Comparison of ENCODE assay signal across 9 cellular contexts in genomic region chr1:155933591-155934096, GRCh38. TPM values are rescaled to one million over a fixed set of nuclear protein-coding genes. Genes with fewer than 3 reads are reported as not detected.
DNase-seq lines count a peak whose midpoint lies in the region; ATAC-seq, FAIRE-seq and TF ChIP-seq lines count a peak whose summit lies in the region.
"Had no signal": no experiment of that assay in that cellular context is flagged by ENCODE, and none has a peak within 500 bp of the region (broad histone marks: within the 10 kb centered on the region; RNA-seq: fewer than 3 reads in every experiment).

No MANE protein-coding gene starts in this region.

- no peak overlapping the region for H3K18ac ChIP-seq in H1 (ENCODE audit: extremely low read depth, low read length)

- peak overlapping the region; percentile 67 for H3K14ac ChIP-seq in H1 (ENCODE audit: insufficient read length)

- H2BK20ac ChIP-seq in H1 (ENCODE audit: low read length), result no peak overlapping the region

- H3K9me3 ChIP-seq in CD4-positive, CD25-positive, alpha-beta regulatory T cell (ENCODE audit: control insufficient read depth in 2 of 2, low read length in 2 of 2), result no peaks in the 10 kb centered on the region
- H3K9me3 ChIP-seq in H1 (ENCODE audit: insufficient read depth in 2 of 2, low read depth in 1 of 2, low read length in 1 of 2) (no peaks in the 10 kb centered on the region), neural progenitor cell (ENCODE audit: low read depth) (no peaks in the 10 kb centered on the region)

- no peak overlapping the region for H2BK120ac ChIP-seq in H1 (replicated peaks; ENCODE audit: low read depth, low read length)

- H3K27me3 Mint-ChIP-seq in CD4-positive, CD25-positive, alpha-beta regulatory T cell, result no peaks in the 10 kb centered on the region
- peaks cover 2% of the 10 kb centered on the region for H3K27me3 Mint-ChIP-seq in neural progenitor cell (ENCODE audit: insufficient read depth, low read depth)

- peaks cover 48% of the 10 kb centered on the region for H3K4me1 ChIP-seq in CD4-positive, CD25-positive, alpha-beta regulatory T cell (ENCODE audit: control insufficient read depth, insufficient read depth, low read length, poor library complexity, severe bottlenecking)
- H3K4me1 ChIP-seq in H1 (replicated peaks in 1 of 4; ENCODE audit: control insufficient read depth in 3 of 4, insufficient read depth in 4 of 4, low read length in 3 of 4) (peaks cover 0 to 2% (median 1%) of the 10 kb centered on the region in 4 experiments; a peak in 4 of 7 replicates), neural progenitor cell (peaks cover 23% of the 10 kb centered on the region)

- CTCF ChIA-PET in H1 (lab: Charles Lee; ENCODE audit: partially characterized antibody), result interaction anchor here (0.6 to 2.8 kb wide), 9 partner anchors 11 to 133 kb away, joined by 3 to 18 read pairs (median 5); partner anchors contain the start of gene ARHGEF2

- peak overlapping the region; percentile 86 for H3K4me3 ChIP-seq in CD4-positive, CD25-positive, alpha-beta regulatory T cell (ENCODE audit: low read depth, low read length)
- H3K4me3 ChIP-seq in Jurkat, Clone E6-1 (ENCODE audit: low read length), result peak overlapping the region; percentile 98
- H3K4me3 ChIP-seq in H1 (ENCODE audit: extremely low read depth in 1 of 4, insufficient read depth in 2 of 4, low read depth in 3 of 4, low read length in 4 of 4) (peak overlapping the region; percentile 89 to 100 (median 94)), neural progenitor cell (peak overlapping the region; percentile 93)

- H3K27me3 ChIP-seq in CD4-positive, CD25-positive, alpha-beta regulatory T cell (ENCODE audit: control insufficient read depth, insufficient read depth, low read length), result no peaks in the 10 kb centered on the region
- no peaks in the 10 kb centered on the region for H3K27me3 ChIP-seq in H1 (replicated peaks in 1 of 4; ENCODE audit: control insufficient read depth in 3 of 4, extremely low read depth in 1 of 4, insufficient read depth in 3 of 4, low read length in 3 of 4)
- no peaks in the 10 kb centered on the region for H3K27me3 ChIP-seq in neural progenitor cell

- TF ChIP-seq EP300 in H1 (IDR thresholded peaks at IDR 0.05; ENCODE audit: borderline replicate concordance in 1 of 2, low read depth in 2 of 2, low read length in 2 of 2), result no peak

- peak overlapping the region; percentile 86 to 100 (median 96) for H3K9ac ChIP-seq in H1 (replicated peaks in 1 of 4; ENCODE audit: extremely low read depth in 1 of 4, low read depth in 3 of 4, low read length in 3 of 4)
- H3K9ac ChIP-seq in neural progenitor cell, result peak overlapping the region; percentile 90

- peaks cover 19% of the 10 kb centered on the region for H3K36me3 Mint-ChIP-seq in CD4-positive, CD25-positive, alpha-beta regulatory T cell
- peaks cover 18% of the 10 kb centered on the region for H3K36me3 Mint-ChIP-seq in neural progenitor cell

- H3K27ac Mint-ChIP-seq in CD4-positive, CD25-positive, alpha-beta regulatory T cell, result no peak overlapping the region
- no peak overlapping the region for H3K27ac Mint-ChIP-seq in neural progenitor cell

- POLR2A ChIA-PET in H1 (lab: Charles Lee; ENCODE audit: partially characterized antibody), result interaction anchor here (0.8 to 6.7 kb wide), 25 partner anchors 8 to 150 kb away, joined by 3 to 109 read pairs (median 4); partner anchors contain the start of genes ARHGEF2, GON4L and MEX3A

- H3K79me1 ChIP-seq in H1 (ENCODE audit: low read depth, low read length), result peaks cover 2% of the 10 kb centered on the region; the same call in 1 of the 2 replicates

- peak overlapping the region; percentile 85 to 92 for H3K4me2 ChIP-seq in H1 (ENCODE audit: insufficient read depth in 1 of 2, low read depth in 2 of 2, low read length in 2 of 2)
- peak overlapping the region; percentile 92 for H3K4me2 ChIP-seq in neural progenitor cell

- H3K79me2 ChIP-seq in H1 (ENCODE audit: control insufficient read depth in 1 of 2, insufficient read depth in 2 of 2, low read length in 2 of 2) (peaks cover 10 to 51% of the 10 kb centered on the region in 2 experiments), neural progenitor cell (ENCODE audit: low read depth) (peaks cover 56% of the 10 kb centered on the region)

- H2AFZ ChIP-seq in H1 (ENCODE audit: low read length) (no peak overlapping the region), neural progenitor cell (replicated peaks) (peak overlapping the region; percentile 34)

- peaks cover 0 to 15% of the 10 kb centered on the region in 2 experiments for H4K20me1 ChIP-seq in H1 (replicated peaks in 1 of 2; ENCODE audit: control insufficient read depth in 1 of 2, insufficient read depth in 2 of 2, low read length in 2 of 2)
- peaks cover 46% of the 10 kb centered on the region for H4K20me1 ChIP-seq in neural progenitor cell (ENCODE audit: low read depth)

- FAIRE-seq in H1 (lab: Jason Lieb, UNC) (no peak), GM12891 (lab: Jason Lieb, UNC) (no peak), frontal cortex (lab: Jason Lieb, UNC) (no peak)

- H4K5ac ChIP-seq in H1 (ENCODE audit: insufficient read length, low read depth, low read length), result peak overlapping the region; percentile 98

- H3K4me3 Mint-ChIP-seq in CD4-positive, CD25-positive, alpha-beta regulatory T cell, result no peak overlapping the region
- H3K4me3 Mint-ChIP-seq in neural progenitor cell, result no peak overlapping the region

- H2AK5ac ChIP-seq in H1 (ENCODE audit: low read depth, low read length), result no peak overlapping the region; the same call in 1 of the 2 replicates

- H2BK12ac ChIP-seq in H1 (ENCODE audit: low read depth, low read length), result peak overlapping the region; percentile 27; the same call in 1 of the 2 replicates

- H3K9me3 Mint-ChIP-seq in CD4-positive, CD25-positive, alpha-beta regulatory T cell, result no peaks in the 10 kb centered on the region
- H3K9me3 Mint-ChIP-seq in neural progenitor cell, result no peaks in the 10 kb centered on the region

- peak overlapping the region; percentile 89 for H3K56ac ChIP-seq in H1 (replicated peaks; ENCODE audit: insufficient read length, low read depth, low read length)

- TF ChIP-seq POLR2A in H1 (IDR thresholded peaks at IDR 0.05; ENCODE audit: control extremely low read depth in 1 of 2, low read depth in 2 of 2, low read length in 2 of 2) (no peak), GM12891 (IDR thresholded peaks at IDR 0.05; ENCODE audit: low read depth, low read length) (no peak)

- no peak for TF ChIP-seq CTCF in H1 (IDR thresholded peaks at IDR 0.05; ENCODE audit: control extremely low read depth in 1 of 3, insufficient read depth in 1 of 3, low read depth in 1 of 3, low read length in 3 of 3)
- TF ChIP-seq CTCF in neural progenitor cell (IDR thresholded peaks at IDR 0.05), result no peak

- 10 to 100% methylated on average over 3 to 10 of the region's 10 CpGs for WGBS in H1 (ENCODE audit: extremely low coverage in 1 of 2, insufficient coverage in 1 of 2, insufficient read length in 1 of 2, insufficient replicate concordance in 2 of 2, low coverage in 1 of 2, low lambda C conversion rate in 2 of 2, missing lambda C conversion rate in 1 of 2), 2 experiments

- no peak overlapping the region for H3K23ac ChIP-seq in H1 (ENCODE audit: insufficient read length)

- H3F3A ChIP-seq in neural progenitor cell (ENCODE audit: low read depth), result peaks cover 30% of the 10 kb centered on the region

- TF ChIP-seq RAD21 in H1 (IDR thresholded peaks at IDR 0.05 in 1 of 2, conservative IDR thresholded peaks at IDR 0.05 in 1 of 2; ENCODE audit: low read depth in 2 of 2, low read length in 2 of 2), result no peak

- peaks cover 5% of the 10 kb centered on the region for H3K23me2 ChIP-seq in H1 (ENCODE audit: low read depth, low read length)

- peak overlapping the region; percentile 98 for H2BK5ac ChIP-seq in H1 (ENCODE audit: low read depth, low read length)

- no peak for DNase-seq in CD4-positive, CD25-positive, alpha-beta regulatory T cell
- DNase-seq in Jurkat, Clone E6-1 (ENCODE audit: low read depth, low spot score), result no peak
- DNase-seq in H1 (ENCODE audit: low read depth in 1 of 2, low spot score in 2 of 2) (no peak), neural progenitor cell (ENCODE audit: low spot score) (no peak), NCI-H2107 (lab: John Stamatoyannopoulos, UW) (no peak), GM12891 (ENCODE audit: insufficient read length, low spot score) (no peak), frontal cortex (ENCODE audit: low spot score in 2 of 2) (no peak)

- peaks cover 40% of the 10 kb centered on the region for H3K36me3 ChIP-seq in CD4-positive, CD25-positive, alpha-beta regulatory T cell (ENCODE audit: control insufficient read depth, insufficient read depth, low read length)
- peaks cover 19 to 47% (median 32%) of the 10 kb centered on the region in 4 experiments for H3K36me3 ChIP-seq in H1 (ENCODE audit: control insufficient read depth in 2 of 4, insufficient read depth in 4 of 4, low read length in 3 of 4)
- peaks cover 22% of the 10 kb centered on the region for H3K36me3 ChIP-seq in neural progenitor cell

- peak overlapping the region; percentile 90 for H3K27ac ChIP-seq in CD4-positive, CD25-positive, alpha-beta regulatory T cell (ENCODE audit: insufficient read depth, low read length, poor library complexity, severe bottlenecking)
- peak overlapping the region; percentile 88 for H3K27ac ChIP-seq in H1 (ENCODE audit: low read depth, low read length)
- peak overlapping the region; percentile 61 for H3K27ac ChIP-seq in neural progenitor cell

- H4K91ac ChIP-seq in H1 (replicated peaks; ENCODE audit: insufficient read length, low read length), result peak overlapping the region; percentile 70

- H3K4ac ChIP-seq in H1 (replicated peaks; ENCODE audit: insufficient read length, low read depth, low read length), result peak overlapping the region; percentile 32

- H3K4me1 Mint-ChIP-seq in CD4-positive, CD25-positive, alpha-beta regulatory T cell, result peaks cover 13 to 48% (median 31%) of the 10 kb centered on the region in 4 donors
- H3K4me1 Mint-ChIP-seq in neural progenitor cell, result peaks cover 17% of the 10 kb centered on the region

- no peak for ATAC-seq in CD4-positive, CD25-positive, alpha-beta regulatory T cell (ENCODE audit: low read depth in 2 of 2)
- ATAC-seq in HG03342 (IDR thresholded peaks at IDR 0.05; ENCODE audit: unreplicated experiment), result no peak

- H2BK15ac ChIP-seq in H1 (ENCODE audit: low read length), result no peak overlapping the region

- peak overlapping the region; percentile 99; the same call in 1 of the 2 replicates for H4K8ac ChIP-seq in H1 (ENCODE audit: extremely low read depth, insufficient read depth, low read length)

RNA-seq across cellular contexts. Expression of gene KHDC4, which starts 0.6 kb away (rescaled TPM):
- total RNA-seq in CD4-positive, CD25-positive, alpha-beta regulatory T cell, result 60.1 TPM
- 10 to 100 TPM in 1 of 4 donors, 1 to 10 TPM in 3; 7.4 to 10.8 (median 8.3) TPM for polyA plus RNA-seq in CD4-positive, CD25-positive, alpha-beta regulatory T cell
- polyA plus RNA-seq in Jurkat, Clone E6-1 (2012; ENCODE audit: insufficient read depth, insufficient read length), result 62.7 TPM
- total RNA-seq in H1 (2021; fragmentation: NEBNext Ultra II Directional; extraction: Animal tissue kit (Norgen Biotek cat#: 25700)), result 53.4 and 56.6 TPM in 2 replicates
- polyA plus RNA-seq in H1 (2011; rRNA removed), result 59.9 and 81.1 TPM in 2 replicates
- 82.9 TPM for polyA plus RNA-seq in H1 (2011; cell fraction: cytosol; rRNA removed)
- 112 TPM for polyA plus RNA-seq in H1 (2011; cell fraction: nucleus; rRNA removed)
- 50.2 to 59.1 TPM (median 55.5 TPM) in 4 replicates for polyA plus RNA-seq in H1 (2012, experiment 1 of 2)
- 11.6 TPM for polyA plus RNA-seq in H1 (2012, experiment 2 of 2)
- 46.7 TPM for polyA plus RNA-seq in H1 (2013, experiment 1 of 2)
- polyA plus RNA-seq in H1 (2013, experiment 2 of 2), result 44.1 TPM
- 89.4 and 120 TPM in 2 replicates for polyA minus RNA-seq in H1 (2011; rRNA and poly(A)+ RNA removed)
- 50.6 TPM for polyA minus RNA-seq in H1 (2011; cell fraction: cytosol; rRNA and poly(A)+ RNA removed)
- 103 TPM for polyA minus RNA-seq in H1 (2011; cell fraction: nucleus; rRNA and poly(A)+ RNA removed)
- total RNA-seq in neural progenitor cell (ENCODE audit: low replicate concordance), result 91.5 and 91.9 TPM in 2 replicates
- 27.8 TPM for polyA plus RNA-seq in GM12891 (2012; ENCODE audit: low read depth, missing spikeins)
- total RNA-seq in frontal cortex, result 30.6 TPM

RNA-seq across cellular contexts. Expression of gene RXFP4, which starts 7.8 kb away (rescaled TPM):
- total RNA-seq in CD4-positive, CD25-positive, alpha-beta regulatory T cell, result not detected
- 1 to 10 TPM in 1 of 4 donors, under 1 TPM in 1, not detected in 2; 0.32 to 1.4 TPM for polyA plus RNA-seq in CD4-positive, CD25-positive, alpha-beta regulatory T cell
- not detected for polyA plus RNA-seq in Jurkat, Clone E6-1 (2012; ENCODE audit: insufficient read depth, insufficient read length)
- not detected in 2 replicates for total RNA-seq in H1 (2021; fragmentation: NEBNext Ultra II Directional; extraction: Animal tissue kit (Norgen Biotek cat#: 25700))
- polyA plus RNA-seq in H1 (2011; rRNA removed), result 0.09 TPM in 1 of 2 replicates, not detected in the other
- not detected for polyA plus RNA-seq in H1 (2011; cell fraction: cytosol; rRNA removed)
- polyA plus RNA-seq in H1 (2011; cell fraction: nucleus; rRNA removed), result not detected
- 0.18 TPM in 1 of 4 replicates, not detected in the others for polyA plus RNA-seq in H1 (2012, experiment 1 of 2)
- polyA plus RNA-seq in H1 (2012, experiment 2 of 2), result not detected
- not detected for polyA plus RNA-seq in H1 (2013, experiment 1 of 2)
- polyA plus RNA-seq in H1 (2013, experiment 2 of 2), result not detected
- polyA minus RNA-seq in H1 (2011; rRNA and poly(A)+ RNA removed), result 0.15 TPM in 1 of 2 replicates, not detected in the other
- polyA minus RNA-seq in H1 (2011; cell fraction: cytosol; rRNA and poly(A)+ RNA removed), result not detected
- polyA minus RNA-seq in H1 (2011; cell fraction: nucleus; rRNA and poly(A)+ RNA removed), result 0.70 TPM
- not detected in 2 replicates for total RNA-seq in neural progenitor cell (ENCODE audit: low replicate concordance)
- polyA plus RNA-seq in GM12891 (2012; ENCODE audit: low read depth, missing spikeins), result not detected
- not detected for total RNA-seq in frontal cortex
- total RNA-seq: dermis microvascular lymphatic vessel endothelial cell had no signal

RNA-seq across cellular contexts. Expression of gene RIT1, which starts 22.5 kb away (rescaled TPM):
- 55.8 TPM for total RNA-seq in CD4-positive, CD25-positive, alpha-beta regulatory T cell
- 10 to 100 TPM; 25.0 to 32.1 (median 29.0) TPM for polyA plus RNA-seq in CD4-positive, CD25-positive, alpha-beta regulatory T cell
- 18.0 TPM for polyA plus RNA-seq in Jurkat, Clone E6-1 (2012; ENCODE audit: insufficient read depth, insufficient read length)
- 25.3 TPM in 2 replicates for total RNA-seq in H1 (2021; fragmentation: NEBNext Ultra II Directional; extraction: Animal tissue kit (Norgen Biotek cat#: 25700))
- 19.7 and 26.8 TPM in 2 replicates for polyA plus RNA-seq in H1 (2011; rRNA removed)
- 26.9 TPM for polyA plus RNA-seq in H1 (2011; cell fraction: cytosol; rRNA removed)
- polyA plus RNA-seq in H1 (2011; cell fraction: nucleus; rRNA removed), result 10.2 TPM
- 25.7 to 29.6 TPM (median 27.8 TPM) in 4 replicates for polyA plus RNA-seq in H1 (2012, experiment 1 of 2)
- 3.2 TPM for polyA plus RNA-seq in H1 (2012, experiment 2 of 2)
- polyA plus RNA-seq in H1 (2013, experiment 1 of 2), result 8.1 TPM
- 8.5 TPM for polyA plus RNA-seq in H1 (2013, experiment 2 of 2)
- 41.7 and 49.5 TPM in 2 replicates for polyA minus RNA-seq in H1 (2011; rRNA and poly(A)+ RNA removed)
- polyA minus RNA-seq in H1 (2011; cell fraction: cytosol; rRNA and poly(A)+ RNA removed), result 18.3 TPM
- 14.1 TPM for polyA minus RNA-seq in H1 (2011; cell fraction: nucleus; rRNA and poly(A)+ RNA removed)
- total RNA-seq in neural progenitor cell (ENCODE audit: low replicate concordance) (41.5 and 51.3 TPM in 2 replicates), frontal cortex (33.8 TPM)
- polyA plus RNA-seq in GM12891 (2012; ENCODE audit: low read depth, missing spikeins), result 19.1 TPM

RNA-seq across cellular contexts. Expression of gene ARHGEF2, which starts 44.7 kb away (rescaled TPM):
- total RNA-seq in CD4-positive, CD25-positive, alpha-beta regulatory T cell, result 108 TPM
- polyA plus RNA-seq in CD4-positive, CD25-positive, alpha-beta regulatory T cell, result 10 to 100 TPM; 16.1 to 19.2 (median 16.3) TPM
- polyA plus RNA-seq in Jurkat, Clone E6-1 (2012; ENCODE audit: insufficient read depth, insufficient read length), result 159 TPM
- total RNA-seq in H1 (2021; fragmentation: NEBNext Ultra II Directional; extraction: Animal tissue kit (Norgen Biotek cat#: 25700)), result 68.3 and 80.5 TPM in 2 replicates
- polyA plus RNA-seq in H1 (2011; rRNA removed), result 42.7 and 55.0 TPM in 2 replicates
- 36.0 TPM for polyA plus RNA-seq in H1 (2011; cell fraction: cytosol; rRNA removed)
- polyA plus RNA-seq in H1 (2011; cell fraction: nucleus; rRNA removed), result 102 TPM
- 54.6 to 83.3 TPM (median 61.5 TPM) in 4 replicates for polyA plus RNA-seq in H1 (2012, experiment 1 of 2)
- 40.4 TPM for polyA plus RNA-seq in H1 (2012, experiment 2 of 2)
- 27.1 TPM for polyA plus RNA-seq in H1 (2013, experiment 1 of 2)
- 27.2 TPM for polyA plus RNA-seq in H1 (2013, experiment 2 of 2)
- 67.3 and 87.2 TPM in 2 replicates for polyA minus RNA-seq in H1 (2011; rRNA and poly(A)+ RNA removed)
- 29.9 TPM for polyA minus RNA-seq in H1 (2011; cell fraction: cytosol; rRNA and poly(A)+ RNA removed)
- polyA minus RNA-seq in H1 (2011; cell fraction: nucleus; rRNA and poly(A)+ RNA removed), result 75.9 TPM
- 79.7 and 108 TPM in 2 replicates for total RNA-seq in neural progenitor cell (ENCODE audit: low replicate concordance)
- polyA plus RNA-seq in GM12891 (2012; ENCODE audit: low read depth, missing spikeins), result 45.2 TPM
- total RNA-seq in frontal cortex, result 99.5 TPM
